1 cellular context compared by ENCODE assay signal in genomic region chr4:79852305-79852730, GRCh38.
TF ChIP-seq lines count a peak whose summit lies in the region.

No MANE protein-coding gene starts in this region.

TF ChIP-seq in HepG2, 621 proteins besides CTCF, POLR2A, EP300 and RAD21 (continued from another document):
- TF ChIP-seq, protein P1, sequence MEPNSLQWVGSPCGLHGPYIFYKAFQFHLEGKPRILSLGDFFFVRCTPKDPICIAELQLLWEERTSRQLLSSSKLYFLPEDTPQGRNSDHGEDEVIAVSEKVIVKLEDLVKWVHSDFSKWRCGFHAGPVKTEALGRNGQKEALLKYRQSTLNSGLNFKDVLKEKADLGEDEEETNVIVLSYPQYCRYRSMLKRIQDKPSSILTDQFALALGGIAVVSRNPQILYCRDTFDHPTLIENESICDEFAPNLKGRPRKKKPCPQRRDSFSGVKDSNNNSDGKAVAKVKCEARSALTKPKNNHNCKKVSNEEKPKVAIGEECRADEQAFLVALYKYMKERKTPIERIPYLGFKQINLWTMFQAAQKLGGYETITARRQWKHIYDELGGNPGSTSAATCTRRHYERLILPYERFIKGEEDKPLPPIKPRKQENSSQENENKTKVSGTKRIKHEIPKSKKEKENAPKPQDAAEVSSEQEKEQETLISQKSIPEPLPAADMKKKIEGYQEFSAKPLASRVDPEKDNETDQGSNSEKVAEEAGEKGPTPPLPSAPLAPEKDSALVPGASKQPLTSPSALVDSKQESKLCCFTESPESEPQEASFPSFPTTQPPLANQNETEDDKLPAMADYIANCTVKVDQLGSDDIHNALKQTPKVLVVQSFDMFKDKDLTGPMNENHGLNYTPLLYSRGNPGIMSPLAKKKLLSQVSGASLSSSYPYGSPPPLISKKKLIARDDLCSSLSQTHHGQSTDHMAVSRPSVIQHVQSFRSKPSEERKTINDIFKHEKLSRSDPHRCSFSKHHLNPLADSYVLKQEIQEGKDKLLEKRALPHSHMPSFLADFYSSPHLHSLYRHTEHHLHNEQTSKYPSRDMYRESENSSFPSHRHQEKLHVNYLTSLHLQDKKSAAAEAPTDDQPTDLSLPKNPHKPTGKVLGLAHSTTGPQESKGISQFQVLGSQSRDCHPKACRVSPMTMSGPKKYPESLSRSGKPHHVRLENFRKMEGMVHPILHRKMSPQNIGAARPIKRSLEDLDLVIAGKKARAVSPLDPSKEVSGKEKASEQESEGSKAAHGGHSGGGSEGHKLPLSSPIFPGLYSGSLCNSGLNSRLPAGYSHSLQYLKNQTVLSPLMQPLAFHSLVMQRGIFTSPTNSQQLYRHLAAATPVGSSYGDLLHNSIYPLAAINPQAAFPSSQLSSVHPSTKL (CRISPR knock-in tag; IDR thresholded peaks at IDR 0.05), result 0 out of 2 replicates have a peak, but pooled peaks have one; percentile 26
- peak; percentile 86 for TF ChIP-seq ZNF644 (CRISPR knock-in tag; IDR thresholded peaks at IDR 0.05; ENCODE audit: low read depth)
- TF ChIP-seq MATR3 (CRISPR knock-in tag; IDR thresholded peaks at IDR 0.05), result no peak
- TF ChIP-seq ZNF350 (CRISPR knock-in tag; IDR thresholded peaks at IDR 0.05; ENCODE audit: borderline replicate concordance, low read depth), result 0 out of 2 replicates have a peak, but pooled peaks have one; percentile 30
- peak; percentile 19; the same call in 1 of the 2 replicates for TF ChIP-seq MAX (IDR thresholded peaks at IDR 0.05)
- no peak for TF ChIP-seq NFKBIZ (CRISPR knock-in tag; IDR thresholded peaks at IDR 0.05)
- no peak for TF ChIP-seq MXD4 (CRISPR knock-in tag; IDR thresholded peaks at IDR 0.05)
- TF ChIP-seq, protein P2, sequence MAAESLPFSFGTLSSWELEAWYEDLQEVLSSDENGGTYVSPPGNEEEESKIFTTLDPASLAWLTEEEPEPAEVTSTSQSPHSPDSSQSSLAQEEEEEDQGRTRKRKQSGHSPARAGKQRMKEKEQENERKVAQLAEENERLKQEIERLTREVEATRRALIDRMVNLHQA (CRISPR knock-in tag; IDR thresholded peaks at IDR 0.05), result peak; percentile 93; the same call in 1 of the 2 replicates
- TF ChIP-seq ZNF574 (CRISPR knock-in tag; IDR thresholded peaks at IDR 0.05), result peak; percentile 18; the same call in 1 of the 2 replicates
- peak; percentile 58 for TF ChIP-seq FOSL2 (CRISPR knock-in tag; IDR thresholded peaks at IDR 0.05)
- no peak for TF ChIP-seq FOXP1 (IDR thresholded peaks at IDR 0.05)
- TF ChIP-seq FOXP1 (CRISPR knock-in tag; IDR thresholded peaks at IDR 0.05), result peak; percentile 25; the same call in 1 of the 2 replicates
- TF ChIP-seq RARA (CRISPR knock-in tag; IDR thresholded peaks at IDR 0.05), result 0 out of 2 replicates have a peak, but pooled peaks have one; percentile 18
- peak; percentile 54 for TF ChIP-seq ZNF629 (CRISPR knock-in tag; conservative IDR thresholded peaks at IDR 0.05)
- TF ChIP-seq SOX6 (IDR thresholded peaks at IDR 0.05), result no peak
- TF ChIP-seq SOX6 (CRISPR knock-in tag; IDR thresholded peaks at IDR 0.05), result 0 out of 2 replicates have a peak, but pooled peaks have one; percentile 20
- peak; percentile 33; the same call in 1 of the 2 replicates for TF ChIP-seq ELF3 (CRISPR knock-in tag; IDR thresholded peaks at IDR 0.05)
- TF ChIP-seq FOXA3 (CRISPR knock-in tag; IDR thresholded peaks at IDR 0.05), result peak; percentile 77
- TF ChIP-seq GABPA (IDR thresholded peaks at IDR 0.05; ENCODE audit: low read depth, low read length), result no peak
- peak; percentile 59 for TF ChIP-seq GABPA (CRISPR knock-in tag; IDR thresholded peaks at IDR 0.05; ENCODE audit: low read depth)
- TF ChIP-seq HMG20A (CRISPR knock-in tag; IDR thresholded peaks at IDR 0.05; ENCODE audit: borderline replicate concordance), result peak; percentile 53; the same call in 1 of the 2 replicates
- TF ChIP-seq GATAD2A (CRISPR knock-in tag; IDR thresholded peaks at IDR 0.05), result 0 out of 2 replicates have a peak, but pooled peaks have one; percentile 29
- TF ChIP-seq GABPB1 (CRISPR knock-in tag; IDR thresholded peaks at IDR 0.05), result peak; percentile 60; the same call in 1 of the 2 replicates
- no peak for TF ChIP-seq ZSCAN25 (CRISPR knock-in tag; IDR thresholded peaks at IDR 0.05)
- TF ChIP-seq, protein P3, sequence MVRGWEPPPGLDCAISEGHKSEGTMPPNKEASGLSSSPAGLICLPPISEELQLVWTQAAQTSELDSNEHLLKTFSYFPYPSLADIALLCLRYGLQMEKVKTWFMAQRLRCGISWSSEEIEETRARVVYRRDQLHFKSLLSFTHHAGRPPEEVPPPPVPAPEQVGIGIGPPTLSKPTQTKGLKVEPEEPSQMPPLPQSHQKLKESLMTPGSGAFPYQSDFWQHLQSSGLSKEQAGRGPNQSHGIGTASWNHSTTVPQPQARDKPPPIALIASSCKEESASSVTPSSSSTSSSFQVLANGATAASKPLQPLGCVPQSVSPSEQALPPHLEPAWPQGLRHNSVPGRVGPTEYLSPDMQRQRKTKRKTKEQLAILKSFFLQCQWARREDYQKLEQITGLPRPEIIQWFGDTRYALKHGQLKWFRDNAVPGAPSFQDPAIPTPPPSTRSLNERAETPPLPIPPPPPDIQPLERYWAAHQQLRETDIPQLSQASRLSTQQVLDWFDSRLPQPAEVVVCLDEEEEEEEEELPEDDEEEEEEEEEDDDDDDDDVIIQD (CRISPR knock-in tag; IDR thresholded peaks at IDR 0.05; ENCODE audit: low read depth), result peak; percentile 58; the same call in 1 of the 2 replicates
- TF ChIP-seq, protein P4, sequence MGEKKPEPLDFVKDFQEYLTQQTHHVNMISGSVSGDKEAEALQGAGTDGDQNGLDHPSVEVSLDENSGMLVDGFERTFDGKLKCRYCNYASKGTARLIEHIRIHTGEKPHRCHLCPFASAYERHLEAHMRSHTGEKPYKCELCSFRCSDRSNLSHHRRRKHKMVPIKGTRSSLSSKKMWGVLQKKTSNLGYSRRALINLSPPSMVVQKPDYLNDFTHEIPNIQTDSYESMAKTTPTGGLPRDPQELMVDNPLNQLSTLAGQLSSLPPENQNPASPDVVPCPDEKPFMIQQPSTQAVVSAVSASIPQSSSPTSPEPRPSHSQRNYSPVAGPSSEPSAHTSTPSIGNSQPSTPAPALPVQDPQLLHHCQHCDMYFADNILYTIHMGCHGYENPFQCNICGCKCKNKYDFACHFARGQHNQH (CRISPR knock-in tag; IDR thresholded peaks at IDR 0.05), result 0 out of 2 replicates have a peak, but pooled peaks have one; percentile 23
- TF ChIP-seq, protein P5, sequence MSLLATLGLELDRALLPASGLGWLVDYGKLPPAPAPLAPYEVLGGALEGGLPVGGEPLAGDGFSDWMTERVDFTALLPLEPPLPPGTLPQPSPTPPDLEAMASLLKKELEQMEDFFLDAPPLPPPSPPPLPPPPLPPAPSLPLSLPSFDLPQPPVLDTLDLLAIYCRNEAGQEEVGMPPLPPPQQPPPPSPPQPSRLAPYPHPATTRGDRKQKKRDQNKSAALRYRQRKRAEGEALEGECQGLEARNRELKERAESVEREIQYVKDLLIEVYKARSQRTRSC (CRISPR knock-in tag; IDR thresholded peaks at IDR 0.05; ENCODE audit: low read depth), result no peak
- TF ChIP-seq NR2C2 (CRISPR knock-in tag; IDR thresholded peaks at IDR 0.05; ENCODE audit: borderline replicate concordance), result 0 out of 2 replicates have a peak, but pooled peaks have one; percentile 20
- TF ChIP-seq ZNF143 (CRISPR knock-in tag; IDR thresholded peaks at IDR 0.05), result peak; percentile 65
- TF ChIP-seq FOXA1 (IDR thresholded peaks at IDR 0.05), result no peak
- peak; percentile 69 for TF ChIP-seq FOXA1 (CRISPR knock-in tag; IDR thresholded peaks at IDR 0.05)
- peak; percentile 82; the same call in 1 of the 2 replicates for TF ChIP-seq ZNF878 (CRISPR knock-in tag; IDR thresholded peaks at IDR 0.05)
- TF ChIP-seq MED1 (CRISPR knock-in tag; IDR thresholded peaks at IDR 0.05), result peak; percentile 46; the same call in 1 of the 2 replicates
- TF ChIP-seq RBM39 (IDR thresholded peaks at IDR 0.05; ENCODE audit: low read depth, low read length, poor library complexity, severe bottlenecking), result no peak
- peak; percentile 68; the same call in 1 of the 2 replicates for TF ChIP-seq FOXK1 (CRISPR knock-in tag; IDR thresholded peaks at IDR 0.05; ENCODE audit: borderline replicate concordance, low read depth)
- 0 out of 4 replicates have a peak, but pooled peaks of 1 of the 2 experiments have one; percentile 33 for TF ChIP-seq KLF16 (CRISPR knock-in tag; IDR thresholded peaks at IDR 0.05)
- peak; percentile 22; the same call in 1 of the 2 replicates for TF ChIP-seq SAP130 (CRISPR knock-in tag; IDR thresholded peaks at IDR 0.05; ENCODE audit: low read depth)
- TF ChIP-seq, protein P6, sequence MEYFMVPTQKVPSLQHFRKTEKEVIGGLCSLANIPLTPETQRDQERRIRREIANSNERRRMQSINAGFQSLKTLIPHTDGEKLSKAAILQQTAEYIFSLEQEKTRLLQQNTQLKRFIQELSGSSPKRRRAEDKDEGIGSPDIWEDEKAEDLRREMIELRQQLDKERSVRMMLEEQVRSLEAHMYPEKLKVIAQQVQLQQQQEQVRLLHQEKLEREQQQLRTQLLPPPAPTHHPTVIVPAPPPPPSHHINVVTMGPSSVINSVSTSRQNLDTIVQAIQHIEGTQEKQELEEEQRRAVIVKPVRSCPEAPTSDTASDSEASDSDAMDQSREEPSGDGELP (IDR thresholded peaks at IDR 0.05; ENCODE audit: borderline replicate concordance, low read depth), result peak; percentile 88
- no peak for TF ChIP-seq MIER3 (CRISPR knock-in tag; IDR thresholded peaks at IDR 0.05; ENCODE audit: borderline replicate concordance)
- TF ChIP-seq CBX5 (CRISPR knock-in tag; IDR thresholded peaks at IDR 0.05; ENCODE audit: borderline replicate concordance), result peak; percentile 84; the same call in 1 of the 2 replicates
- peak; percentile 80 for TF ChIP-seq CEBPG (CRISPR knock-in tag; IDR thresholded peaks at IDR 0.05)
- no peak for TF ChIP-seq ZNF20 (CRISPR knock-in tag; IDR thresholded peaks at IDR 0.05)
